Comparison of ENCODE assay signal across 24 cellular contexts in genomic region chr2:240208096-240208495, GRCh38.
DNase-seq lines count a peak whose midpoint lies in the region; ATAC-seq, FAIRE-seq and TF ChIP-seq lines count a peak whose summit lies in the region.
"Had no signal": no experiment of that assay in that cellular context is flagged by ENCODE, and none has a peak within 500 bp of the region (broad histone marks: within the 10 kb centered on the region; RNA-seq: fewer than 3 reads in every experiment).

No MANE protein-coding gene starts in this region.

- H2AFZ ChIP-seq in H1 (ENCODE audit: low read length): no peak overlapping the region
- no peak overlapping the region for H2AFZ ChIP-seq in neuronal stem cell (ENCODE audit: low read length)
- H2AFZ ChIP-seq: GM23248 had no signal

- no peaks in the 10 kb centered on the region for H4K20me1 ChIP-seq in H1 (replicated peaks in 1 of 2; ENCODE audit: control insufficient read depth in 1 of 2, insufficient read depth in 2 of 2, low read length in 2 of 2)
- H4K20me1 ChIP-seq: BLaER1 had no signal

- H3K4me2 ChIP-seq in H1 (ENCODE audit: insufficient read depth in 1 of 2, low read depth in 2 of 2, low read length in 2 of 2) (no peak overlapping the region), neuronal stem cell (ENCODE audit: insufficient read depth, low read length, poor library complexity, severe bottlenecking) (no peak overlapping the region)

- intact Hi-C loops in spleen (cut with DNase I; ENCODE audit: low total_unique reads): no loop called here

- H3K79me2 ChIP-seq in H1 (ENCODE audit: control insufficient read depth in 1 of 2, insufficient read depth in 2 of 2, low read length in 2 of 2): no peaks in the 10 kb centered on the region

- H3K4me1 ChIP-seq in H1 (replicated peaks in 1 of 4; ENCODE audit: control insufficient read depth in 3 of 4, insufficient read depth in 4 of 4, low read length in 3 of 4) (peaks cover 5 to 14% (median 7%) of the 10 kb centered on the region in 4 experiments), neuronal stem cell (ENCODE audit: control insufficient read depth in 2 of 2, insufficient read depth in 1 of 2, low read depth in 1 of 2, low read length in 2 of 2) (peaks cover 13 to 17% of the 10 kb centered on the region in 2 donors), spleen (no peaks in the 10 kb centered on the region)
- H3K4me1 ChIP-seq: Caco-2 had no signal

- TF ChIP-seq RAD21 in H1 (IDR thresholded peaks at IDR 0.05 in 1 of 2, conservative IDR thresholded peaks at IDR 0.05 in 1 of 2; ENCODE audit: low read depth in 2 of 2, low read length in 2 of 2): no peak

- peak overlapping the region; percentile 39; the same call in 1 of the 2 replicates for H2AK5ac ChIP-seq in H1 (ENCODE audit: low read depth, low read length)
- peak overlapping the region; percentile 69 for H2AK5ac ChIP-seq in neuronal stem cell (ENCODE audit: low read depth, low read length)

- no peak overlapping the region for H2BK20ac ChIP-seq in H1 (ENCODE audit: low read length)

- no peak overlapping the region for H3K18ac ChIP-seq in H1 (ENCODE audit: extremely low read depth, low read length)
- no peak overlapping the region for H3K18ac ChIP-seq in neuronal stem cell (ENCODE audit: low read length)

- H4K8ac ChIP-seq in H1 (ENCODE audit: extremely low read depth, insufficient read depth, low read length): no peak overlapping the region
- H4K8ac ChIP-seq in neuronal stem cell (ENCODE audit: low read depth, low read length): no peak overlapping the region

- no peaks in the 10 kb centered on the region for H3K27me3 ChIP-seq in H1 (replicated peaks in 1 of 4; ENCODE audit: control insufficient read depth in 3 of 4, extremely low read depth in 1 of 4, insufficient read depth in 3 of 4, low read length in 3 of 4)
- peaks cover 0 to 10% (median 0%) of the 10 kb centered on the region in 3 experiments for H3K27me3 ChIP-seq in neuronal stem cell (ENCODE audit: control insufficient read depth in 3 of 3, insufficient read depth in 3 of 3, low read depth in 1 of 3, low read length in 3 of 3)
- peaks cover 0 to 48% (median 0%) of the 10 kb centered on the region in 7 donors for H3K27me3 ChIP-seq in spleen (replicated peaks in 1 of 7)
- H3K27me3 ChIP-seq: BLaER1 had no signal

- H2BK5ac ChIP-seq in H1 (ENCODE audit: low read depth, low read length) (no peak overlapping the region), neuronal stem cell (ENCODE audit: low read length) (no peak overlapping the region)

- H3K9me3 Mint-ChIP-seq in activated T-cell treated with anti-CD3 and anti-CD28 coated beads, Interleukin-2, amount 50 U/mL, for 4 hours: no peaks in the 10 kb centered on the region

- H4K5ac ChIP-seq in H1 (ENCODE audit: insufficient read length, low read depth, low read length): no peak overlapping the region

- H2BK15ac ChIP-seq in H1 (ENCODE audit: low read length) (no peak overlapping the region), neuronal stem cell (ENCODE audit: low read length) (peak overlapping the region; percentile 61)

- no peak overlapping the region for H3K56ac ChIP-seq in H1 (replicated peaks; ENCODE audit: insufficient read length, low read depth, low read length)

- CTCF ChIA-PET in H1 (lab: Charles Lee; ENCODE audit: partially characterized antibody): no interaction called here

- ATAC-seq in activated T-cell treated with anti-CD3 and anti-CD28 coated beads, Interleukin-2, amount 50 U/mL, for 4 hours: no peak
- ATAC-seq: CD8-positive, alpha-beta T cell; HCT116 had no signal

- H3K14ac ChIP-seq in H1 (ENCODE audit: insufficient read length) (no peak overlapping the region), neuronal stem cell (ENCODE audit: low read length) (no peak overlapping the region)

- 94% methylated on average over 2 of the region's 2 CpGs; no CpG with 5 or more reads in 1 of the 2 experiments for WGBS in H1 (ENCODE audit: extremely low coverage in 1 of 2, insufficient coverage in 1 of 2, insufficient read length in 1 of 2, insufficient replicate concordance in 2 of 2, low coverage in 1 of 2, low lambda C conversion rate in 2 of 2, missing lambda C conversion rate in 1 of 2), 2 experiments
- no CpG with 5 or more reads among the region's 2 CpGs for WGBS in neuronal stem cell (ENCODE audit: extremely low coverage in 2 of 2, insufficient read length in 2 of 2, insufficient replicate concordance in 1 of 2), 2 donors
- WGBS in spleen, 5 donors: 86 to 100% (median 94%) methylated on average over 1 to 2 of the region's 2 CpGs

- H2BK120ac ChIP-seq in H1 (replicated peaks; ENCODE audit: low read depth, low read length) (no peak overlapping the region), neuronal stem cell (ENCODE audit: low read depth, low read length) (no peak overlapping the region)

- no peaks in the 10 kb centered on the region for H3K9me3 ChIP-seq in H1 (ENCODE audit: insufficient read depth in 2 of 2, low read depth in 1 of 2, low read length in 1 of 2)
- peaks cover 0 to 3% of the 10 kb centered on the region in 2 donors for H3K9me3 ChIP-seq in neuronal stem cell (replicated peaks in 1 of 2; ENCODE audit: control insufficient read depth in 2 of 2, insufficient read depth in 1 of 2, low read depth in 1 of 2, low read length in 2 of 2)
- peaks cover 0 to 12% (median 7%) of the 10 kb centered on the region in 8 donors for H3K9me3 ChIP-seq in spleen
- H3K9me3 ChIP-seq: Caco-2 had no signal

- H3K4me3 ChIP-seq in H1 (ENCODE audit: extremely low read depth in 1 of 4, insufficient read depth in 2 of 4, low read depth in 3 of 4, low read length in 4 of 4) (no peak overlapping the region), neuronal stem cell (ENCODE audit: low read length in 2 of 2) (no peak overlapping the region), spleen (no peak overlapping the region)
- H3K4me3 ChIP-seq: BLaER1, GM23248 had no signal

- H3K9ac ChIP-seq in H1 (replicated peaks in 1 of 4; ENCODE audit: extremely low read depth in 1 of 4, low read depth in 3 of 4, low read length in 3 of 4) (no peak overlapping the region), neuronal stem cell (ENCODE audit: low read depth, low read length, poor library complexity) (no peak overlapping the region)
- H3K9ac ChIP-seq: BLaER1, GM23248 had no signal

- no peak for FAIRE-seq in H1 (lab: Jason Lieb, UNC)
- FAIRE-seq: A204.1, G401.6, GM12892, GM19239 had no signal

- no peak overlapping the region for H2BK12ac ChIP-seq in H1 (ENCODE audit: low read depth, low read length)
- H2BK12ac ChIP-seq in neuronal stem cell (ENCODE audit: low read length): no peak overlapping the region

- DNase-seq in activated T-cell treated with anti-CD3 and anti-CD28 coated beads, Interleukin-2, amount 50 U/mL, for 4 hours: peak; percentile 0
- DNase-seq in activated T-cell treated with anti-CD3 and anti-CD28 coated beads for 4 hours (no peak), H1 (ENCODE audit: low read depth in 1 of 2, low spot score in 2 of 2) (no peak), neuronal stem cell (ENCODE audit: low spot score) (no peak), spleen (peak; percentile 15), LoVo (ENCODE audit: low spot score) (no peak), Kasumi-1 (lab: John Stamatoyannopoulos, UW) (no peak)
- DNase-seq in activated CD4-positive, alpha-beta T cell treated with anti-CD3 and anti-CD28 coated beads, Interleukin-2, amount 50 U/mL, for 48 hours: no peak
- DNase-seq: Caco-2; CD4-positive, CD25-positive, alpha-beta regulatory T cell; CD8-positive, alpha-beta T cell; DMS153; DND-41; GM23248; H9 had no signal

- H3K4ac ChIP-seq in H1 (replicated peaks; ENCODE audit: insufficient read length, low read depth, low read length) (no peak overlapping the region), neuronal stem cell (ENCODE audit: low read length) (no peak overlapping the region)

- H3K27ac ChIP-seq in H1 (ENCODE audit: low read depth, low read length) (no peak overlapping the region), neuronal stem cell (replicated peaks; ENCODE audit: low read length) (no peak overlapping the region), spleen (no peak overlapping the region)
- H3K27ac ChIP-seq: 22Rv1, BLaER1, C4-2B, GM23248 had no signal

- TF ChIP-seq POLR2A in H1 (IDR thresholded peaks at IDR 0.05; ENCODE audit: control extremely low read depth in 1 of 2, low read depth in 2 of 2, low read length in 2 of 2) (no peak), spleen (IDR thresholded peaks at IDR 0.05) (no peak)

- TF ChIP-seq CTCF in H1 (IDR thresholded peaks at IDR 0.05; ENCODE audit: control extremely low read depth in 1 of 3, insufficient read depth in 1 of 3, low read depth in 1 of 3, low read length in 3 of 3) (no peak), spleen (IDR thresholded peaks at IDR 0.05 in 8 of 11, conservative IDR thresholded peaks at IDR 0.05 in 3 of 11) (no peak)

- H3K36me3 ChIP-seq in H1 (ENCODE audit: control insufficient read depth in 2 of 4, insufficient read depth in 4 of 4, low read length in 3 of 4) (no peaks in the 10 kb centered on the region), neuronal stem cell (replicated peaks in 1 of 2; ENCODE audit: control insufficient read depth in 2 of 2, insufficient read depth in 2 of 2, low read length in 2 of 2) (no peaks in the 10 kb centered on the region), spleen (no peaks in the 10 kb centered on the region)
- H3K36me3 ChIP-seq: BLaER1 had no signal

- no peaks in the 10 kb centered on the region for H3K23me2 ChIP-seq in H1 (ENCODE audit: low read depth, low read length)

- no peak overlapping the region for H4K91ac ChIP-seq in H1 (replicated peaks; ENCODE audit: insufficient read length, low read length)
- no peak overlapping the region for H4K91ac ChIP-seq in neuronal stem cell (ENCODE audit: low read depth, low read length, poor library complexity)

- H3K79me1 ChIP-seq in H1 (ENCODE audit: low read depth, low read length) (no peaks in the 10 kb centered on the region), neuronal stem cell (ENCODE audit: low read depth, low read length) (no peaks in the 10 kb centered on the region)

- POLR2A ChIA-PET in H1 (lab: Charles Lee; ENCODE audit: partially characterized antibody): no interaction called here

- peaks cover 3% of the 10 kb centered on the region for H3K4me1 Mint-ChIP-seq in activated T-cell treated with anti-CD3 and anti-CD28 coated beads, Interleukin-2, amount 50 U/mL, for 4 hours (ENCODE audit: low read depth)
- H3K4me1 Mint-ChIP-seq: B cell; CD4-positive, CD25-positive, alpha-beta regulatory T cell had no signal

- no peak for TF ChIP-seq EP300 in H1 (IDR thresholded peaks at IDR 0.05; ENCODE audit: borderline replicate concordance in 1 of 2, low read depth in 2 of 2, low read length in 2 of 2)

- H3K36me3 Mint-ChIP-seq in activated T-cell treated with anti-CD3 and anti-CD28 coated beads, Interleukin-2, amount 50 U/mL, for 4 hours (ENCODE audit: insufficient read depth): no peaks in the 10 kb centered on the region
- H3K36me3 Mint-ChIP-seq: CD4-positive, CD25-positive, alpha-beta regulatory T cell; CD8-positive, alpha-beta T cell had no signal

- H3K27me3 Mint-ChIP-seq in activated T-cell treated with anti-CD3 and anti-CD28 coated beads, Interleukin-2, amount 50 U/mL, for 4 hours (ENCODE audit: low read depth): peaks cover 18% of the 10 kb centered on the region

- no peak overlapping the region for H3K23ac ChIP-seq in H1 (ENCODE audit: insufficient read length)
- H3K23ac ChIP-seq in neuronal stem cell (ENCODE audit: low read depth, low read length, poor library complexity): no peak overlapping the region

- no peak overlapping the region for H3K4me3 Mint-ChIP-seq in activated T-cell treated with anti-CD3 and anti-CD28 coated beads, Interleukin-2, amount 50 U/mL, for 4 hours
- H3K4me3 Mint-ChIP-seq: B cell; CD4-positive, CD25-positive, alpha-beta regulatory T cell; CD8-positive, alpha-beta T cell; H9 had no signal

Comparison
In these comparisons a context has a peak if more than half of its experiments do, and no peak if none do; other contexts are left out.
1. DNase-seq: peak in activated T-cell treated with anti-CD3 and anti-CD28 coated beads, Interleukin-2, amount 50 U/mL, for 4 hours (single experiment) and spleen (single experiment); none in activated T-cell treated with anti-CD3 and anti-CD28 coated beads for 4 hours (single experiment), H1 (0 of 2), neuronal stem cell (single experiment), LoVo (single experiment), Kasumi-1 (0 of 2) and activated CD4-positive, alpha-beta T cell treated with anti-CD3 and anti-CD28 coated beads, Interleukin-2, amount 50 U/mL, for 48 hours (0 of 2).